18 cellular contexts compared by ENCODE assay signal in the genomic region with DNA sequence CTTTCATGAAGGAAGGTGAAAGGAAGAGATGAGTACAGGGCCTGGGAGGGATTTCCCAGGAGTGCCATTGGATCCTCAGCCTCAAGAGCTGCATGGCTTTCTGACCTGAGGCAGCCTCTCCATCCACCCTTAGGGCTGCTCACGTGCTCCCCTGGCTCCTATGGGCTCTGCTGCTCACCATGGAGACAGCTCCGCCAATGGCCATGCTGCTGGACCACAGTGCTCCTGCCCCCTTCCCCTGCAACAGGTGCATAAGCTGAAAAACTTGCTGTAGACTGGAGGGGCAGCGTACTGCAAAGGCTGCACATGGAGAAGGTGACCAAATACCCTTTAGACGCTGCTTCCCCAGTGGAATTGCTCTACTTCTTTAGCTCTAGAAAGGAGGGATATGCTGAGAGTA.
"Had no signal": no experiment of that assay in that cellular context is flagged by ENCODE, and none has a peak within 500 bp of the region (broad histone marks: within the 10 kb centered on the region; RNA-seq: fewer than 3 reads in every experiment).

No MANE protein-coding gene starts in this region.

- H3K36me3 Mint-ChIP-seq: naive thymus-derived CD4-positive, alpha-beta T cell; stimulated activated effector memory CD8-positive, alpha-beta T cell treated with anti-CD3 and anti-CD28 coated beads, Interleukin-12 subunit alpha, Interleukin-12 subunit beta, amount 100 ng/mL, for 72 hours had no signal

- H3K36me3 ChIP-seq: colonic mucosa, heart left ventricle, neutrophil had no signal

- H3K27ac Mint-ChIP-seq: naive thymus-derived CD4-positive, alpha-beta T cell; nephron progenitor cell; stimulated activated effector memory CD8-positive, alpha-beta T cell treated with anti-CD3 and anti-CD28 coated beads, Interleukin-12 subunit alpha, Interleukin-12 subunit beta, amount 100 ng/mL, for 72 hours had no signal

- H3K4me3 ChIP-seq: colonic mucosa, heart left ventricle, right atrium auricular region, tibial artery had no signal

- H3K9me3 ChIP-seq: colonic mucosa, heart left ventricle, neutrophil, right atrium auricular region, tibial artery had no signal

- H3K9me3 Mint-ChIP-seq: naive thymus-derived CD4-positive, alpha-beta T cell; nephron progenitor cell; stimulated activated effector memory CD8-positive, alpha-beta T cell treated with anti-CD3 and anti-CD28 coated beads, Interleukin-12 subunit alpha, Interleukin-12 subunit beta, amount 100 ng/mL, for 72 hours had no signal

- H3K4me1 Mint-ChIP-seq: naive thymus-derived CD4-positive, alpha-beta T cell; stimulated activated effector memory CD8-positive, alpha-beta T cell treated with anti-CD3 and anti-CD28 coated beads, Interleukin-12 subunit alpha, Interleukin-12 subunit beta, amount 100 ng/mL, for 72 hours had no signal

- DNase-seq: colonic mucosa; dermis blood vessel endothelial cell; foreskin melanocyte; heart left ventricle; hippocampal formation; islet precursor cell; mammary epithelial cell; naive thymus-derived CD4-positive, alpha-beta T cell; nephron progenitor cell; small intestine; stimulated activated CD4-positive, alpha-beta T cell treated with anti-CD3 and anti-CD28 coated beads, Interleukin-4, amount 100 ng/mL, for 1 hour; stimulated activated CD8-positive, alpha-beta memory T cell treated with anti-CD3 and anti-CD28 coated beads, Interleukin-4, amount 100 ng/mL, for 48 hours; stimulated activated naive CD8-positive, alpha-beta T cell treated with anti-CD3 and anti-CD28 coated beads, Interleukin-15, Interleukin-2, amounts not matched to agents 100 U/mL and 50 U/mL, for 24 hours had no signal

- H3K4me3 Mint-ChIP-seq: naive thymus-derived CD4-positive, alpha-beta T cell; nephron progenitor cell; stimulated activated effector memory CD8-positive, alpha-beta T cell treated with anti-CD3 and anti-CD28 coated beads, Interleukin-12 subunit alpha, Interleukin-12 subunit beta, amount 100 ng/mL, for 72 hours had no signal

- H3K4me1 ChIP-seq: colonic mucosa had no signal

- H3K27me3 ChIP-seq: colonic mucosa, heart left ventricle, right atrium auricular region, tibial artery had no signal

- H3K27ac ChIP-seq: colonic mucosa, heart left ventricle, neutrophil, right atrium auricular region, tibial artery had no signal

- ATAC-seq: heart left ventricle; left lobe of liver; naive thymus-derived CD4-positive, alpha-beta T cell; stimulated activated naive CD8-positive, alpha-beta T cell treated with anti-CD3 and anti-CD28 coated beads, Interleukin-15, Interleukin-2, amounts not matched to agents 100 U/mL and 50 U/mL, for 24 hours had no signal
